Comparison of ENCODE assay signal across 25 cellular contexts in the genomic region with DNA sequence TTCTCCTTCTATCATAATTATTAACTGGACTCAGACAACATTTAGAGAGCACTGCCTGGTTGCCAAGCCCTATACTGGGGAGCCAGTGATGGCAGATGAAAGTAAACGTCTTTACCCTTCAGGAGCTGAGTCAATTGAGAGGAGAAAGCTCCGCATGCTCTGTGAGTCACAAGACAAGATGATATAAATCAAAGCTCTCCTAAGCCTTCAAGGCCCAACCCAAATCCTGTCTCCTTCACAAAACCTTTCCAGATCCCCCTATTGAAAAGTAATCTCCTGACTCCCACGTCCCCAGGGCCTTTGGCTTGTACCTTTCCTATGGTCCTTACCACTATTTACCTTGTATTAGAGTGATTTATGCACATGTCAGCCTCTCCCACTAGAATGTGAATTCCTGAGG.
"Had no signal": no experiment of that assay in that cellular context is flagged by ENCODE, and none has a peak within 500 bp of the region (broad histone marks: within the 10 kb centered on the region; RNA-seq: fewer than 3 reads in every experiment).

No MANE protein-coding gene starts in this region.

- H3K9me3 ChIP-seq: heart left ventricle, pancreas, tibial artery had no signal

- H3K4me3 ChIP-seq: heart left ventricle, pancreas, tibial artery had no signal

- H3K27me3 ChIP-seq: heart left ventricle, pancreas, tibial artery had no signal

- H3K36me3 ChIP-seq: heart left ventricle, pancreas, tibial artery, WERI-Rb-1 had no signal

- DNase-seq: activated CD4-positive, alpha-beta T cell treated with anti-CD3 and anti-CD28 coated beads, Interleukin-2, amount 10 ng/mL, durations not matched to agents 7 days and 5 days; activated CD4-positive, CD25-positive, alpha-beta regulatory T cell treated with anti-CD3 and anti-CD28 coated beads, Interleukin-2, amount 50 U/mL, for 72 hours; activated CD8-positive, alpha-beta memory T cell treated with anti-CD3 and anti-CD28 coated beads, Interleukin-2, amount 10 ng/mL, durations not matched to agents 7 days and 5 days; activated CD8-positive, alpha-beta T cell treated with anti-CD3 and anti-CD28 coated beads for 36 hours; activated gamma-delta T cell; activated naive CD4-positive, alpha-beta T cell treated with anti-CD3 and anti-CD28 coated beads, Interleukin-2, amount 50 U/mL, for 16 hours; activated naive CD8-positive, alpha-beta T cell treated with anti-CD3 and anti-CD28 coated beads, Interleukin-2, amount 50 U/mL, for 24 hours; activated T-cell treated with anti-CD3 and anti-CD28 coated beads for 4 hours; anterior cingulate cortex; caudate nucleus; dermis blood vessel endothelial cell; effector CD8-positive, alpha-beta T cell; heart left ventricle; kidney; pancreas; right cardiac atrium; stimulated activated CD4-positive, alpha-beta T cell treated with anti-CD3 and anti-CD28 coated beads, Interleukin-2, amount 100 ng/mL, for 24 hours; stimulated activated naive CD8-positive, alpha-beta T cell treated with anti-CD3 and anti-CD28 coated beads, Interleukin-15, amount 100 ng/mL, for 72 hours; T-helper 1 cell; tibial artery; WERI-Rb-1 had no signal

- H3K9me3 Mint-ChIP-seq: activated CD4-positive, alpha-beta T cell treated with anti-CD3 and anti-CD28 coated beads, Interleukin-2, amount 10 ng/mL, durations not matched to agents 7 days and 5 days; activated naive CD8-positive, alpha-beta T cell treated with anti-CD3 and anti-CD28 coated beads, Interleukin-2, amount 50 U/mL, for 24 hours; activated T-helper 1 cell treated with anti-CD3 and anti-CD28 coated beads, Interleukin-12 subunit alpha, Interleukin-12 subunit beta, Interleukin-2, Interleukin-4 antibody, amounts not matched to agents 30 ng/mL and 10 ng/mL and 1 ng/mL, durations not matched to agents 14 hours and 24 hours and 36 hours had no signal

- H3K4me1 ChIP-seq: heart left ventricle, pancreas, tibial artery had no signal

- H3K27ac ChIP-seq: heart left ventricle, pancreas, tibial artery, WERI-Rb-1 had no signal

- H3K4me1 Mint-ChIP-seq: activated CD4-positive, alpha-beta T cell treated with anti-CD3 and anti-CD28 coated beads, Interleukin-2, amount 10 ng/mL, durations not matched to agents 7 days and 5 days; activated CD8-positive, alpha-beta memory T cell treated with anti-CD3 and anti-CD28 coated beads, Interleukin-2, amount 10 ng/mL, durations not matched to agents 7 days and 5 days; activated naive CD8-positive, alpha-beta T cell treated with anti-CD3 and anti-CD28 coated beads, Interleukin-2, amount 50 U/mL, for 24 hours; stimulated activated effector memory CD8-positive, alpha-beta T cell treated with anti-CD3 and anti-CD28 coated beads, Interleukin-12 subunit alpha, Interleukin-12 subunit beta, amount 100 ng/mL, for 72 hours; stimulated activated naive CD8-positive, alpha-beta T cell treated with anti-CD3 and anti-CD28 coated beads, Interleukin-15, amount 100 ng/mL, for 72 hours had no signal

- H3K36me3 Mint-ChIP-seq: activated CD8-positive, alpha-beta memory T cell treated with anti-CD3 and anti-CD28 coated beads, Interleukin-2, amount 10 ng/mL, durations not matched to agents 7 days and 5 days; brain; natural killer cell treated with Interleukin-12 subunit alpha and Interleukin-12 subunit beta and Interleukin-15 and Interleukin-18, amount 100 ng/mL, for 72 hours; stimulated activated effector memory CD8-positive, alpha-beta T cell treated with anti-CD3 and anti-CD28 coated beads, Interleukin-12 subunit alpha, Interleukin-12 subunit beta, amount 100 ng/mL, for 72 hours had no signal

- H3K27me3 Mint-ChIP-seq: activated CD4-positive, alpha-beta T cell treated with anti-CD3 and anti-CD28 coated beads, Interleukin-2, amount 10 ng/mL, durations not matched to agents 7 days and 5 days; activated CD8-positive, alpha-beta memory T cell treated with anti-CD3 and anti-CD28 coated beads, Interleukin-2, amount 10 ng/mL, durations not matched to agents 7 days and 5 days; activated CD8-positive, alpha-beta T cell treated with anti-CD3 and anti-CD28 coated beads for 36 hours; activated naive CD8-positive, alpha-beta T cell treated with anti-CD3 and anti-CD28 coated beads, Interleukin-2, amount 50 U/mL, for 24 hours; natural killer cell treated with Interleukin-12 subunit alpha and Interleukin-12 subunit beta and Interleukin-15 and Interleukin-18, amount 100 ng/mL, for 72 hours; stimulated activated naive CD8-positive, alpha-beta T cell treated with anti-CD3 and anti-CD28 coated beads, Interleukin-15, amount 100 ng/mL, for 72 hours had no signal

- ATAC-seq: activated CD8-positive, alpha-beta memory T cell treated with anti-CD3 and anti-CD28 coated beads, Interleukin-2, amount 10 ng/mL, durations not matched to agents 7 days and 5 days; activated CD8-positive, alpha-beta T cell treated with anti-CD3 and anti-CD28 coated beads for 36 hours; activated naive CD8-positive, alpha-beta T cell treated with anti-CD3 and anti-CD28 coated beads, Interleukin-2, amount 50 U/mL, for 24 hours; heart left ventricle; natural killer cell treated with Interleukin-12 subunit alpha and Interleukin-12 subunit beta and Interleukin-15 and Interleukin-18, amount 100 ng/mL, for 72 hours; pancreas; right cardiac atrium; stimulated activated effector memory CD8-positive, alpha-beta T cell treated with anti-CD3 and anti-CD28 coated beads, Interleukin-12 subunit alpha, Interleukin-12 subunit beta, amount 100 ng/mL, for 72 hours; stimulated activated naive CD8-positive, alpha-beta T cell treated with anti-CD3 and anti-CD28 coated beads, Interleukin-15, amount 100 ng/mL, for 72 hours had no signal

- H3K27ac Mint-ChIP-seq: activated CD4-positive, alpha-beta T cell treated with anti-CD3 and anti-CD28 coated beads, Interleukin-2, amount 10 ng/mL, durations not matched to agents 7 days and 5 days; activated CD8-positive, alpha-beta memory T cell treated with anti-CD3 and anti-CD28 coated beads, Interleukin-2, amount 10 ng/mL, durations not matched to agents 7 days and 5 days; activated CD8-positive, alpha-beta T cell treated with anti-CD3 and anti-CD28 coated beads for 36 hours; activated naive CD8-positive, alpha-beta T cell treated with anti-CD3 and anti-CD28 coated beads, Interleukin-2, amount 50 U/mL, for 24 hours; activated T-helper 1 cell treated with anti-CD3 and anti-CD28 coated beads, Interleukin-12 subunit alpha, Interleukin-12 subunit beta, Interleukin-2, Interleukin-4 antibody, amounts not matched to agents 30 ng/mL and 10 ng/mL and 1 ng/mL, durations not matched to agents 14 hours and 24 hours and 36 hours; natural killer cell treated with Interleukin-12 subunit alpha and Interleukin-12 subunit beta and Interleukin-15 and Interleukin-18, amount 100 ng/mL, for 72 hours; stimulated activated effector memory CD8-positive, alpha-beta T cell treated with anti-CD3 and anti-CD28 coated beads, Interleukin-12 subunit alpha, Interleukin-12 subunit beta, amount 100 ng/mL, for 72 hours; stimulated activated naive CD8-positive, alpha-beta T cell treated with anti-CD3 and anti-CD28 coated beads, Interleukin-15, amount 100 ng/mL, for 72 hours had no signal

- H3K4me3 Mint-ChIP-seq: activated CD4-positive, alpha-beta T cell treated with anti-CD3 and anti-CD28 coated beads, Interleukin-2, amount 10 ng/mL, durations not matched to agents 7 days and 5 days; activated CD8-positive, alpha-beta memory T cell treated with anti-CD3 and anti-CD28 coated beads, Interleukin-2, amount 10 ng/mL, durations not matched to agents 7 days and 5 days; activated CD8-positive, alpha-beta T cell treated with anti-CD3 and anti-CD28 coated beads for 36 hours; activated naive CD8-positive, alpha-beta T cell treated with anti-CD3 and anti-CD28 coated beads, Interleukin-2, amount 50 U/mL, for 24 hours; activated T-helper 1 cell treated with anti-CD3 and anti-CD28 coated beads, Interleukin-12 subunit alpha, Interleukin-12 subunit beta, Interleukin-2, Interleukin-4 antibody, amounts not matched to agents 30 ng/mL and 10 ng/mL and 1 ng/mL, durations not matched to agents 14 hours and 24 hours and 36 hours; brain; natural killer cell treated with Interleukin-12 subunit alpha and Interleukin-12 subunit beta and Interleukin-15 and Interleukin-18, amount 100 ng/mL, for 72 hours; stimulated activated effector memory CD8-positive, alpha-beta T cell treated with anti-CD3 and anti-CD28 coated beads, Interleukin-12 subunit alpha, Interleukin-12 subunit beta, amount 100 ng/mL, for 72 hours; stimulated activated naive CD8-positive, alpha-beta T cell treated with anti-CD3 and anti-CD28 coated beads, Interleukin-15, amount 100 ng/mL, for 72 hours had no signal
